In the genomic region with DNA sequence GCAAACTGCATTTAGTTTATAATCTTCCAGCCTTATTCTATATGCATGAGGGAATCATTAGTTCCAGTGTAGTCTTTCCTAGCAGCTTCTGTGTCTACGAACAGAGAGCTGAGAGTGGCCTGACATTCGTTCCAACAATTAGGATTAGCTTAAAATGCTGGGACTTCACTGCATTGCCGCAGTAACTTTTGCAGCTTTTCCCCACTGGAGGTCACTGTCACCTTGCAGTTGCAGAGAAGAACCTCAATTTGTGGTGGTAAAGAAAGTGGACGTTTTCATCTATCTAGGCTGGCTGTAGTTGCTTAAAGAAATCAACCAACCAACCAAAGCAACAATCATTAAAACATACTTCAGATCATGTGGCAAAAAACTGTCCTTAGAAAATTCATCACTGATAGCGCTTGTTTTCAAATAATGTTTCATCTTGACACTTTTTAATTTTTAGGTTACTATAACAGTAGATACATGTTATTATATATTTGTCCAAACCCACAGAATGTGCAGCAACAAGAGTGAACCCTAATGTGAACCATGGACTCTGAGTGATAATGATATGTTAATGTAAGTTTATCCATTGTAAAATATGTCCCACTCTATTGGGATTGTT, we compare ENCODE assay signal across 8 cellular contexts. TPM values are rescaled to one million over a fixed set of nuclear protein-coding genes. Genes with fewer than 3 reads are reported as not detected.
DNase-seq lines count a peak whose midpoint lies in the region; ATAC-seq and TF ChIP-seq lines count a peak whose summit lies in the region.

No MANE protein-coding gene starts in this region.

- no peak overlapping the region for H3K4me3 ChIP-seq in spleen

- DNase-seq in Daoy (ENCODE audit: low read depth) (peak; percentile 61), HUDEP-2 (lab: John Stamatoyannopoulos, UW; ENCODE audit: unreplicated experiment in 76 of 76) (peak in 56 of 76 experiments; percentile 5 to 78 (median 40)), RPMI8226 (peak; percentile 78), left ventricle myocardium superior (no peak), spleen (no peak)
- DNase-seq in activated naive CD8-positive, alpha-beta T cell treated with anti-CD3 and anti-CD28 coated beads, Interleukin-2, amount 50 U/mL, for 16 hours (ENCODE audit: low read depth, low spot score) = peak; percentile 4

- H3K9me3 ChIP-seq in spleen = no peaks in the 10 kb centered on the region

- TF ChIP-seq POLR2A in spleen (IDR thresholded peaks at IDR 0.05) = no peak

- ATAC-seq in left ventricle myocardium superior (peak; percentile 11), GM19397 (IDR thresholded peaks at IDR 0.05; ENCODE audit: unreplicated experiment) (no peak), HG02870 (IDR thresholded peaks at IDR 0.05; ENCODE audit: unreplicated experiment) (no peak)

- no peak overlapping the region for H3K27ac ChIP-seq in spleen

- intact Hi-C loops in left ventricle myocardium superior (cut with micrococcal nuclease) (no loop called here), spleen (cut with DNase I; ENCODE audit: low total_unique reads) (no loop called here)

- peak; percentile 20 to 70 (median 55) for TF ChIP-seq CTCF in spleen (IDR thresholded peaks at IDR 0.05 in 8 of 11, conservative IDR thresholded peaks at IDR 0.05 in 3 of 11)

- H3K36me3 ChIP-seq in spleen = no peaks in the 10 kb centered on the region

- H3K4me1 ChIP-seq in spleen = peaks cover 0 to 4% (median 0%) of the 10 kb centered on the region in 6 donors

- H3K27me3 ChIP-seq in spleen (replicated peaks in 1 of 7) = no peaks in the 10 kb centered on the region

- 25 to 36% (median 29%) methylated on average over 5 of the region's 5 CpGs for WGBS in spleen, 5 donors

RNA-seq across cellular contexts. Expression of a gene that starts 12.2 kb away (rescaled TPM):
- 0.34 and 0.39 TPM in 2 replicates for total RNA-seq in Daoy (2014; rRNA removed; shearing (Covaris generic))
- total RNA-seq in left ventricle myocardium superior (2.5 TPM), spleen (1 to 10 TPM in 4 of 7 donors, under 1 TPM in 3; 0.57 to 1.9 (median 1.2) TPM)
- under 1 TPM; 0.21 to 0.76 (median 0.38) TPM for polyA plus RNA-seq in spleen

RNA-seq across cellular contexts. Expression of a gene that starts 26.7 kb away (rescaled TPM):
- 92.2 and 92.7 TPM in 2 replicates for total RNA-seq in Daoy (2014; rRNA removed; shearing (Covaris generic))
- 45.1 TPM for total RNA-seq in left ventricle myocardium superior
- 10 to 100 TPM; 31.4 to 39.9 (median 33.6) TPM for total RNA-seq in spleen
- 10 to 100 TPM; 41.5 to 47.7 (median 44.2) TPM for polyA plus RNA-seq in spleen

Comparison
In these comparisons a context has a peak if more than half of its experiments do, and no peak if none do; other contexts are left out.
1. DNase-seq: peak in Daoy (single experiment), HUDEP-2 (56 of 76), RPMI8226 (single experiment) and activated naive CD8-positive, alpha-beta T cell treated with anti-CD3 and anti-CD28 coated beads, Interleukin-2, amount 50 U/mL, for 16 hours (single experiment); none in left ventricle myocardium superior (single experiment) and spleen (single experiment).